Comparison of ENCODE assay signal across 12 cellular contexts in genomic region chr13:99256709-99257108, GRCh38. TPM values are rescaled to one million over a fixed set of nuclear protein-coding genes. Genes with fewer than 3 reads are reported as not detected.
A peak's percentile ranks its signal among the peaks of the same experiment; 100 is the strongest.
DNase-seq lines count a peak whose midpoint lies in the region; ATAC-seq and TF ChIP-seq lines count a peak whose summit lies in the region.
"Had no signal": no experiment of that assay in that cellular context is flagged by ENCODE, and none has a peak within 500 bp of the region (broad histone marks: within the 10 kb centered on the region; RNA-seq: fewer than 3 reads in every experiment).

No MANE protein-coding gene starts in this region.

- no peak overlapping the region for H3K4me3 ChIP-seq in GM23338
- H3K4me3 ChIP-seq: lung had no signal

- H3K27ac ChIP-seq in GM23338 (ENCODE audit: low read depth), result no peak overlapping the region

- ATAC-seq in natural killer cell treated with Interleukin-12 subunit alpha and Interleukin-12 subunit beta and Interleukin-15 and Interleukin-18, amount 100 ng/mL, for 72 hours, result peak in 1 of 2 donors; percentile 9
- ATAC-seq in HG02885 (IDR thresholded peaks at IDR 0.05; ENCODE audit: poor library complexity, unreplicated experiment), result no peak
- no peak for ATAC-seq in GM23338

- peaks cover 48 to 79% of the 10 kb centered on the region in 2 donors for H3K4me1 Mint-ChIP-seq in natural killer cell treated with Interleukin-12 subunit alpha and Interleukin-12 subunit beta and Interleukin-15 and Interleukin-18, amount 100 ng/mL, for 72 hours (ENCODE audit: low read depth in 2 of 2)
- peaks cover 17% of the 10 kb centered on the region for H3K4me1 Mint-ChIP-seq in GM23338

- H3K36me3 ChIP-seq in GM23338 (ENCODE audit: insufficient read depth), result no peaks in the 10 kb centered on the region

- 0 out of 2 replicates have a peak, but pooled peaks cover 12% of the 10 kb centered on the region for H3K79me2 ChIP-seq in GM23338 (replicated peaks; ENCODE audit: insufficient read depth)

- no peak overlapping the region for H2AFZ ChIP-seq in GM23338

- H3K9me2 ChIP-seq in GM23338 (ENCODE audit: insufficient read depth), result no peaks in the 10 kb centered on the region

- no peak overlapping the region for H3K4me2 ChIP-seq in GM23338

- DNase-seq in EL (peak; percentile 4), NAMALWA (ENCODE audit: low spot score) (peak; percentile 85), amniotic epithelial cell (ENCODE audit: low read depth) (peak; percentile 52), NCI-H82 treated with DMSO at 0.1 percent for 48 hours (lab: John Stamatoyannopoulos, UW; ENCODE audit: unreplicated experiment) (no peak), GM23338 (ENCODE audit: low spot score) (no peak)
- no peak for DNase-seq in natural killer cell treated with Interleukin-12 subunit alpha and Interleukin-12 subunit beta and Interleukin-15 and Interleukin-18, amount 100 ng/mL, for 72 hours (ENCODE audit: low spot score)
- DNase-seq in effector CD4-positive, alpha-beta T cell, result no peak
- DNase-seq: anterior cingulate cortex, NCI-H69 had no signal

- no peak for TF ChIP-seq CTCF in GM23338 (conservative IDR thresholded peaks at IDR 0.05; ENCODE audit: low read depth in 2 of 2)

- no peaks in the 10 kb centered on the region for H3K27me3 Mint-ChIP-seq in natural killer cell treated with Interleukin-12 subunit alpha and Interleukin-12 subunit beta and Interleukin-15 and Interleukin-18, amount 100 ng/mL, for 72 hours
- H3K27me3 Mint-ChIP-seq in GM23338 (ENCODE audit: insufficient read depth, low read depth, poor library complexity), result no peaks in the 10 kb centered on the region

- no peaks in the 10 kb centered on the region for H3K9me3 Mint-ChIP-seq in natural killer cell treated with Interleukin-12 subunit alpha and Interleukin-12 subunit beta and Interleukin-15 and Interleukin-18, amount 100 ng/mL, for 72 hours
- H3K9me3 Mint-ChIP-seq in GM23338, result no peaks in the 10 kb centered on the region

- H3K4me1 ChIP-seq in GM23338 (ENCODE audit: insufficient read depth), result no peaks in the 10 kb centered on the region; the same call in 1 of the 2 replicates

- peak overlapping the region; percentile 94 to 96 for H3K27ac Mint-ChIP-seq in natural killer cell treated with Interleukin-12 subunit alpha and Interleukin-12 subunit beta and Interleukin-15 and Interleukin-18, amount 100 ng/mL, for 72 hours
- no peak overlapping the region for H3K27ac Mint-ChIP-seq in GM23338

- no peaks in the 10 kb centered on the region; the same call in 1 of the 2 replicates for H4K20me1 ChIP-seq in GM23338 (replicated peaks; ENCODE audit: insufficient read depth)

- H3F3A ChIP-seq in GM23338 (replicated peaks; ENCODE audit: low read depth), result no peaks in the 10 kb centered on the region

- peak overlapping the region; percentile 89 for H3K4me3 Mint-ChIP-seq in natural killer cell treated with Interleukin-12 subunit alpha and Interleukin-12 subunit beta and Interleukin-15 and Interleukin-18, amount 100 ng/mL, for 72 hours
- no peak overlapping the region for H3K4me3 Mint-ChIP-seq in GM23338

- peaks cover 27% of the 10 kb centered on the region for H3K36me3 Mint-ChIP-seq in natural killer cell treated with Interleukin-12 subunit alpha and Interleukin-12 subunit beta and Interleukin-15 and Interleukin-18, amount 100 ng/mL, for 72 hours
- H3K36me3 Mint-ChIP-seq in GM23338 (ENCODE audit: low read depth), result peaks cover 7% of the 10 kb centered on the region; the same call in 2 of the 3 replicates

- H3K27me3 ChIP-seq in GM23338 (ENCODE audit: insufficient read depth), result no peaks in the 10 kb centered on the region

TF ChIP-seq in GM23338, 12 proteins besides CTCF, POLR2A, EP300 and RAD21:
- TF ChIP-seq POLR2AphosphoS5 (IDR thresholded peaks at IDR 0.05; ENCODE audit: low read depth), result no peak
- no peak for TF ChIP-seq NANOG (IDR thresholded peaks at IDR 0.05; ENCODE audit: borderline replicate concordance)
- TF ChIP-seq ZNF331 (CRISPR knock-in tag; IDR thresholded peaks at IDR 0.05; ENCODE audit: low read depth), result no peak
- TF ChIP-seq EZH2 (IDR thresholded peaks at IDR 0.05; ENCODE audit: low read depth, unreplicated experiment), result no peak
- TF ChIP-seq EZH2phosphoT487 (IDR thresholded peaks at IDR 0.05; ENCODE audit: unreplicated experiment), result no peak
- TF ChIP-seq, protein P1, sequence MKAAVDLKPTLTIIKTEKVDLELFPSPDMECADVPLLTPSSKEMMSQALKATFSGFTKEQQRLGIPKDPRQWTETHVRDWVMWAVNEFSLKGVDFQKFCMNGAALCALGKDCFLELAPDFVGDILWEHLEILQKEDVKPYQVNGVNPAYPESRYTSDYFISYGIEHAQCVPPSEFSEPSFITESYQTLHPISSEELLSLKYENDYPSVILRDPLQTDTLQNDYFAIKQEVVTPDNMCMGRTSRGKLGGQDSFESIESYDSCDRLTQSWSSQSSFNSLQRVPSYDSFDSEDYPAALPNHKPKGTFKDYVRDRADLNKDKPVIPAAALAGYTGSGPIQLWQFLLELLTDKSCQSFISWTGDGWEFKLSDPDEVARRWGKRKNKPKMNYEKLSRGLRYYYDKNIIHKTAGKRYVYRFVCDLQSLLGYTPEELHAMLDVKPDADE (IDR thresholded peaks at IDR 0.05), result no peak

RNA-seq across cellular contexts. Expression of gene GPR18, which starts 1.5 kb away (rescaled TPM):
- total RNA-seq in natural killer cell treated with Interleukin-12 subunit alpha and Interleukin-12 subunit beta and Interleukin-15 and Interleukin-18, amount 100 ng/mL, for 72 hours, result 10 to 100 TPM; 13.0 to 20.6 TPM
- not detected in 2 replicates for total RNA-seq in GM23338 (2014; rRNA removed; shearing (Covaris generic))
- polyA plus RNA-seq in GM23338 (2016; fragmentation: Nextera tagmentation; extraction: Ambion mirVana), result 2.6 and 3.0 TPM in 2 replicates
- total RNA-seq: LHCN-M2 had no signal

RNA-seq across cellular contexts. Expression of gene GPR183, which starts 50.5 kb away (rescaled TPM):
- 10 to 100 TPM in 1 of 2 donors, 1 to 10 TPM in 1; 5.4 to 10.2 TPM for total RNA-seq in natural killer cell treated with Interleukin-12 subunit alpha and Interleukin-12 subunit beta and Interleukin-15 and Interleukin-18, amount 100 ng/mL, for 72 hours
- total RNA-seq in GM23338 (2014; rRNA removed; shearing (Covaris generic)), result not detected in 2 replicates
- 0.78 and 0.92 TPM in 2 replicates for polyA plus RNA-seq in GM23338 (2016; fragmentation: Nextera tagmentation; extraction: Ambion mirVana)

RNA-seq across cellular contexts. Expression of gene UBAC2, which starts 56.1 kb away (rescaled TPM):
- 10 to 100 TPM; 55.9 to 58.0 TPM for total RNA-seq in natural killer cell treated with Interleukin-12 subunit alpha and Interleukin-12 subunit beta and Interleukin-15 and Interleukin-18, amount 100 ng/mL, for 72 hours
- 76.9 and 112 TPM in 2 replicates for total RNA-seq in GM23338 (2014; rRNA removed; shearing (Covaris generic))
- polyA plus RNA-seq in GM23338 (2016; fragmentation: Nextera tagmentation; extraction: Ambion mirVana), result 34.3 and 37.9 TPM in 2 replicates

Comparison
In these comparisons a context has a peak if more than half of its experiments do, and no peak if none do; other contexts are left out.
1. DNase-seq: peak in EL (single experiment), NAMALWA (single experiment) and amniotic epithelial cell (single experiment); none in natural killer cell treated with Interleukin-12 subunit alpha and Interleukin-12 subunit beta and Interleukin-15 and Interleukin-18, amount 100 ng/mL, for 72 hours (single experiment), effector CD4-positive, alpha-beta T cell (single experiment), NCI-H82 treated with DMSO at 0.1 percent for 48 hours (single experiment) and GM23338 (single experiment).
2. RNA of gene GPR18, which starts 1.5 kb away (total RNA-seq): 13.0 to 20.6 TPM in natural killer cell treated with Interleukin-12 subunit alpha and Interleukin-12 subunit beta and Interleukin-15 and Interleukin-18, amount 100 ng/mL, for 72 hours; not detected in GM23338; every median in the first group is over 10 times any median in the second.